In the genomic region with DNA sequence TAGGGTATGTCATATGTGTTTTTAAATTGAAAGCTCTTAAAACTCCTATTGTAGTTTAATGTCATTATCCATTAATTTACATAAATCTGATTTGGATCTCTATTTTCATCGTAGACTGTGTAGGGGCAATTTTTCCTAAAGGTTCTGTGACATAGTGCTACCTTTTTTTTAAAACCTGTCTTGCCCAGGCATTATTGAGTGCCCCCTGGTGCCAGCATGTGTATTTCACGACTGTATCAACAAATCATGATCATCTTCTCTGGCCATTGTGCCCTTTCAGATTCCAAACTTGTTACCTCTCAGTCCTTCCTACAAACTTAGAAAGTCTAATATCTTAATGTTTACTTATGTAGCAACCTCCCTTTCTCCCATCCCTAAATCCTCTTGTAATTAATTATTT, we compare ENCODE assay signal across 8 cellular contexts.
DNase-seq lines count a peak whose midpoint lies in the region; ATAC-seq and TF ChIP-seq lines count a peak whose summit lies in the region.

No MANE protein-coding gene starts in this region.

- H3K79me2 ChIP-seq in GM23248 (ENCODE audit: insufficient read depth) (no peaks in the 10 kb centered on the region), hepatocyte (no peaks in the 10 kb centered on the region)

- H3K36me3 ChIP-seq in GM23248 (ENCODE audit: low read depth) (peaks cover 15% of the 10 kb centered on the region; the same call in 1 of the 2 replicates), hepatocyte (replicated peaks; ENCODE audit: insufficient read depth, low read depth) (no peaks in the 10 kb centered on the region)

- H3K27me3 ChIP-seq in GM23248 (replicated peaks; ENCODE audit: insufficient read depth) (no peaks in the 10 kb centered on the region), hepatocyte (no peaks in the 10 kb centered on the region)

- H2AFZ ChIP-seq in GM23248 (no peak overlapping the region), hepatocyte (no peak overlapping the region)

- in situ Hi-C loops in GM23248 (cut with MboI), result no loop called here

- DNase-seq in AG09309 (ENCODE audit: low read depth) (no peak), GM23248 (peak; percentile 25), SW480 (ENCODE audit: low spot score) (peak; percentile 58), hepatocyte (ENCODE audit: low spot score) (no peak), NCI-H1930 (lab: John Stamatoyannopoulos, UW) (no peak)

- H3K9me2 ChIP-seq in GM23248 (ENCODE audit: insufficient read depth) (no peaks in the 10 kb centered on the region), hepatocyte (replicated peaks; ENCODE audit: insufficient read depth) (no peaks in the 10 kb centered on the region)

- TF ChIP-seq CTCF in AG09309 (IDR thresholded peaks at IDR 0.05; ENCODE audit: control insufficient read depth, insufficient read depth, low read depth, low read length, missing control alignments) (peak; percentile 32), hepatocyte (IDR thresholded peaks at IDR 0.05; ENCODE audit: poor library complexity) (peak; percentile 22)

- H3K27ac ChIP-seq in GM23248, result no peak overlapping the region
- H3K27ac ChIP-seq in hepatocyte, result no peak overlapping the region

- H3K4me3 ChIP-seq in AG09309 (ENCODE audit: control insufficient read depth, low read depth, low read length) (no peak overlapping the region), GM23248 (no peak overlapping the region), hepatocyte (no peak overlapping the region)

- H4K20me1 ChIP-seq in GM23248 (ENCODE audit: insufficient read depth), result no peaks in the 10 kb centered on the region
- H4K20me1 ChIP-seq in hepatocyte (ENCODE audit: insufficient read depth, poor library complexity, severe bottlenecking), result no peaks in the 10 kb centered on the region

- 70 to 78% methylated on average over 2 of the region's 2 CpGs for WGBS in GM23248 (ENCODE audit: low coverage in 1 of 2, low lambda C conversion rate in 2 of 2, missing lambda C conversion rate in 2 of 2), 2 experiments
- WGBS in hepatocyte (ENCODE audit: low lambda C conversion rate, missing lambda C conversion rate), result 87% methylated on average over 2 of the region's 2 CpGs

- peaks cover 16% of the 10 kb centered on the region for H3K4me1 ChIP-seq in GM23248 (ENCODE audit: insufficient read depth)
- H3K4me1 ChIP-seq in hepatocyte (ENCODE audit: insufficient read depth), result no peaks in the 10 kb centered on the region

- no peak for ATAC-seq in HG03520 (IDR thresholded peaks at IDR 0.05; ENCODE audit: unreplicated experiment)
- no peak for ATAC-seq in GM18498 (IDR thresholded peaks at IDR 0.05; ENCODE audit: unreplicated experiment)
- ATAC-seq in HG02938 (IDR thresholded peaks at IDR 0.05; ENCODE audit: unreplicated experiment), result no peak

- peaks cover 6% of the 10 kb centered on the region for H3F3A ChIP-seq in GM23248 (ENCODE audit: insufficient read depth)

- H3K9me3 ChIP-seq in GM23248 (ENCODE audit: low read depth) (no peaks in the 10 kb centered on the region), hepatocyte (ENCODE audit: low read depth) (no peaks in the 10 kb centered on the region)

- no peak overlapping the region for H3K9ac ChIP-seq in GM23248

- H3K4me2 ChIP-seq in GM23248 (ENCODE audit: unreplicated experiment), result peak overlapping the region; percentile 18
- H3K4me2 ChIP-seq in hepatocyte, result no peak overlapping the region

Comparison
In these comparisons a context has a peak if more than half of its experiments do, and no peak if none do; other contexts are left out.
1. DNase-seq: peak in GM23248 (single experiment) and SW480 (single experiment); none in AG09309 (single experiment), hepatocyte (single experiment) and NCI-H1930 (0 of 2).